8 cellular contexts compared by ENCODE assay signal in genomic region chr2:128232965-128233789, GRCh38.
DNase-seq lines count a peak whose midpoint lies in the region; FAIRE-seq and TF ChIP-seq lines count a peak whose summit lies in the region.

No MANE protein-coding gene starts in this region.

- peak; percentile 84 for TF ChIP-seq CTCF in LNCaP clone FGC (IDR thresholded peaks at IDR 0.05; ENCODE audit: control insufficient read depth, extremely low read depth, insufficient read depth)

- no peak for TF ChIP-seq POLR2A in H54 (IDR thresholded peaks at IDR 0.05; ENCODE audit: low read depth, low read length)

- in situ Hi-C loops in G401 (cut with HindIII; ENCODE audit: low sequenced_read_pairs) = no loop called here

- H3K27me3 Mint-ChIP-seq in activated naive CD4-positive, alpha-beta T cell treated with anti-CD3 and anti-CD28 coated beads, Interleukin-2, amount 50 U/mL, for 24 hours = no peaks in the 10 kb centered on the region

- no peak for FAIRE-seq in H54 (lab: Jason Lieb, UNC)

- H3K4me1 Mint-ChIP-seq in activated naive CD4-positive, alpha-beta T cell treated with anti-CD3 and anti-CD28 coated beads, Interleukin-2, amount 50 U/mL, for 24 hours = peaks cover 4% of the 10 kb centered on the region

- DNase-seq in G401 (ENCODE audit: low spot score) (peak; percentile 87), H54 (ENCODE audit: insufficient read length, low spot score) (peak; percentile 95), LNCaP clone FGC (ENCODE audit: low read depth) (no peak), SK-N-DZ (ENCODE audit: low spot score) (peak; percentile 78), glomerular visceral epithelial cell (ENCODE audit: extremely low spot score) (peak; percentile 75), occipital lobe (lab: John Stamatoyannopoulos, UW) (peak; percentile 74), superior temporal gyrus (ENCODE audit: extremely low spot score) (peak; percentile 86)

- H3K4me3 ChIP-seq in LNCaP clone FGC (ENCODE audit: low read depth, low read length) = peak overlapping the region; percentile 54

- H3K36me3 Mint-ChIP-seq in activated naive CD4-positive, alpha-beta T cell treated with anti-CD3 and anti-CD28 coated beads, Interleukin-2, amount 50 U/mL, for 24 hours = no peaks in the 10 kb centered on the region

- H3K27ac Mint-ChIP-seq in activated naive CD4-positive, alpha-beta T cell treated with anti-CD3 and anti-CD28 coated beads, Interleukin-2, amount 50 U/mL, for 24 hours = no peak overlapping the region

- no peaks in the 10 kb centered on the region for H3K9me3 Mint-ChIP-seq in activated naive CD4-positive, alpha-beta T cell treated with anti-CD3 and anti-CD28 coated beads, Interleukin-2, amount 50 U/mL, for 24 hours

- H3K4me3 Mint-ChIP-seq in activated naive CD4-positive, alpha-beta T cell treated with anti-CD3 and anti-CD28 coated beads, Interleukin-2, amount 50 U/mL, for 24 hours = peak overlapping the region; percentile 84
